ENCODE assay signal across 12 cellular contexts in genomic region chr1:35454616-35455015, GRCh38.
A peak's percentile ranks its signal among the peaks of the same experiment; 100 is the strongest.
DNase-seq lines count a peak whose midpoint lies in the region; ATAC-seq and TF ChIP-seq lines count a peak whose summit lies in the region.
"Had no signal": no experiment of that assay in that cellular context is flagged by ENCODE, and none has a peak within 500 bp of the region (broad histone marks: within the 10 kb centered on the region; RNA-seq: fewer than 3 reads in every experiment).

No MANE protein-coding gene starts in this region.

- no peak overlapping the region for H3K4me3 Mint-ChIP-seq in activated CD4-positive, alpha-beta T cell treated with anti-CD3 and anti-CD28 coated beads for 36 hours
- no peak overlapping the region for H3K4me3 Mint-ChIP-seq in T-cell
- peak overlapping the region; percentile 30 for H3K4me3 Mint-ChIP-seq in stimulated activated effector memory CD8-positive, alpha-beta T cell treated with anti-CD3 and anti-CD28 coated beads, Interleukin-12 subunit alpha, Interleukin-12 subunit beta, amount 100 ng/mL, for 72 hours
- H3K4me3 Mint-ChIP-seq: natural killer cell had no signal

- intact Hi-C loops in activated CD4-positive, alpha-beta T cell treated with anti-CD3 and anti-CD28 coated beads for 36 hours (cut with DNase I, micrococcal nuclease) = loop anchor here in 1 of 2 experiments (5.0 kb wide), 3 partner anchors 53 to 318 kb away; partner anchors contain the start of gene C1orf216
- intact Hi-C loops in lower leg skin (cut with DNase I; ENCODE audit: low total_unique reads) = no loop called here

- TF ChIP-seq POLR2A in lower leg skin (IDR thresholded peaks at IDR 0.05) = no peak

- POLR2A ChIA-PET in activated CD4-positive, alpha-beta T cell treated with anti-CD3 and anti-CD28 coated beads for 36 hours (lab: Charles Lee) = interaction anchor here (0.7 kb wide), 1 partner anchor 85 kb away, joined by 3 read pairs; no protein-coding TSS in a partner anchor
- POLR2A ChIA-PET in T-cell (lab: Charles Lee) = no interaction called here

- peak; percentile 86 for ATAC-seq in activated CD4-positive, alpha-beta T cell treated with anti-CD3 and anti-CD28 coated beads for 36 hours
- ATAC-seq in T-cell (replicated peaks in 1 of 4) = no peak
- ATAC-seq in stimulated activated effector memory CD8-positive, alpha-beta T cell treated with anti-CD3 and anti-CD28 coated beads, Interleukin-12 subunit alpha, Interleukin-12 subunit beta, amount 100 ng/mL, for 72 hours = peak; percentile 96

- H3K36me3 Mint-ChIP-seq in activated CD4-positive, alpha-beta T cell treated with anti-CD3 and anti-CD28 coated beads for 36 hours (ENCODE audit: low read depth) = peaks cover 22% of the 10 kb centered on the region
- peaks cover 24% of the 10 kb centered on the region for H3K36me3 Mint-ChIP-seq in T-cell
- H3K36me3 Mint-ChIP-seq in stimulated activated effector memory CD8-positive, alpha-beta T cell treated with anti-CD3 and anti-CD28 coated beads, Interleukin-12 subunit alpha, Interleukin-12 subunit beta, amount 100 ng/mL, for 72 hours = peaks cover 58% of the 10 kb centered on the region

- peak overlapping the region; percentile 57 for H3K27ac Mint-ChIP-seq in activated CD4-positive, alpha-beta T cell treated with anti-CD3 and anti-CD28 coated beads for 36 hours
- peak overlapping the region; percentile 72 to 79 for H3K27ac Mint-ChIP-seq in T-cell
- peak overlapping the region; percentile 78 for H3K27ac Mint-ChIP-seq in stimulated activated effector memory CD8-positive, alpha-beta T cell treated with anti-CD3 and anti-CD28 coated beads, Interleukin-12 subunit alpha, Interleukin-12 subunit beta, amount 100 ng/mL, for 72 hours

- no peak for DNase-seq in activated CD4-positive, alpha-beta T cell treated with anti-CD3 and anti-CD28 coated beads for 36 hours
- no peak for DNase-seq in activated CD4-positive, alpha-beta T cell treated with anti-CD3 and anti-CD28 coated beads for 48 hours
- DNase-seq in T-cell (no peak), fibroblast of mammary gland (ENCODE audit: low read depth) (peak; percentile 89), lower leg skin (ENCODE audit: low spot score in 2 of 2) (no peak), NCI-H748 treated with DMSO at 0.1 percent for 48 hours (lab: John Stamatoyannopoulos, UW) (no peak), NCI-H345 treated with DMSO at 0.1 percent for 48 hours (lab: John Stamatoyannopoulos, UW; ENCODE audit: unreplicated experiment) (no peak)
- DNase-seq in stimulated activated effector memory CD8-positive, alpha-beta T cell treated with anti-CD3 and anti-CD28 coated beads, Interleukin-12 subunit alpha, Interleukin-12 subunit beta, amount 100 ng/mL, for 72 hours (ENCODE audit: low spot score in 2 of 2) = no peak
- DNase-seq: effector CD4-positive, alpha-beta T cell; natural killer cell; NCI-H2171 had no signal

- CTCF ChIA-PET in activated CD4-positive, alpha-beta T cell treated with anti-CD3 and anti-CD28 coated beads for 36 hours (lab: Charles Lee) = interaction anchor here (0.9 to 5.8 kb wide), 12 partner anchors 10 to 114 kb away, joined by 3 to 47 read pairs (median 4); partner anchors contain the start of genes KIAA0319L and NCDN
- CTCF ChIA-PET in T-cell (lab: Charles Lee) = interaction anchor here in 1 of 2 donors (0.6 to 1.5 kb wide), 7 partner anchors 13 to 315 kb away, joined by 3 to 7 read pairs (median 3); no protein-coding TSS in a partner anchor

- 24 to 43% methylated on average over 1 of the region's 1 CpG for WGBS in lower leg skin, 2 donors

- TF ChIP-seq CTCF in fibroblast of mammary gland (conservative IDR thresholded peaks at IDR 0.05; ENCODE audit: control insufficient read depth, insufficient read depth, low read depth, low read length) = peak; percentile 49
- no peak for TF ChIP-seq CTCF in lower leg skin (IDR thresholded peaks at IDR 0.05)

- H3K27me3 Mint-ChIP-seq in activated CD4-positive, alpha-beta T cell treated with anti-CD3 and anti-CD28 coated beads for 36 hours = no peaks in the 10 kb centered on the region
- H3K27me3 Mint-ChIP-seq in T-cell = no peaks in the 10 kb centered on the region

- H3K4me3 ChIP-seq in fibroblast of mammary gland (ENCODE audit: control insufficient read depth, low read depth, low read length) (no peak overlapping the region), lower leg skin (ENCODE audit: low read depth, poor library complexity, severe bottlenecking) (no peak overlapping the region)
- H3K4me3 ChIP-seq: A549 had no signal

- H3K9me3 Mint-ChIP-seq in activated CD4-positive, alpha-beta T cell treated with anti-CD3 and anti-CD28 coated beads for 36 hours (ENCODE audit: low read depth) = no peaks in the 10 kb centered on the region
- H3K9me3 Mint-ChIP-seq in T-cell = no peaks in the 10 kb centered on the region
- H3K9me3 Mint-ChIP-seq in stimulated activated effector memory CD8-positive, alpha-beta T cell treated with anti-CD3 and anti-CD28 coated beads, Interleukin-12 subunit alpha, Interleukin-12 subunit beta, amount 100 ng/mL, for 72 hours = no peaks in the 10 kb centered on the region
- H3K9me3 Mint-ChIP-seq: natural killer cell had no signal

- peaks cover 42% of the 10 kb centered on the region for H3K4me1 Mint-ChIP-seq in activated CD4-positive, alpha-beta T cell treated with anti-CD3 and anti-CD28 coated beads for 36 hours
- peaks cover 30 to 47% (median 35%) of the 10 kb centered on the region in 3 donors for H3K4me1 Mint-ChIP-seq in T-cell
- peaks cover 44% of the 10 kb centered on the region for H3K4me1 Mint-ChIP-seq in stimulated activated effector memory CD8-positive, alpha-beta T cell treated with anti-CD3 and anti-CD28 coated beads, Interleukin-12 subunit alpha, Interleukin-12 subunit beta, amount 100 ng/mL, for 72 hours

Comparison
In these comparisons a context has a peak if more than half of its experiments do, and no peak if none do; other contexts are left out.
1. ATAC-seq: peak in activated CD4-positive, alpha-beta T cell treated with anti-CD3 and anti-CD28 coated beads for 36 hours (single experiment) and stimulated activated effector memory CD8-positive, alpha-beta T cell treated with anti-CD3 and anti-CD28 coated beads, Interleukin-12 subunit alpha, Interleukin-12 subunit beta, amount 100 ng/mL, for 72 hours (single experiment); none in T-cell (0 of 4).
2. Peak in every context shown above with its lines, with median percentiles within 50 percentile points of each other: H3K27ac Mint-ChIP-seq.